ENCODE assay signal across 1 cellular context in the genomic region with DNA sequence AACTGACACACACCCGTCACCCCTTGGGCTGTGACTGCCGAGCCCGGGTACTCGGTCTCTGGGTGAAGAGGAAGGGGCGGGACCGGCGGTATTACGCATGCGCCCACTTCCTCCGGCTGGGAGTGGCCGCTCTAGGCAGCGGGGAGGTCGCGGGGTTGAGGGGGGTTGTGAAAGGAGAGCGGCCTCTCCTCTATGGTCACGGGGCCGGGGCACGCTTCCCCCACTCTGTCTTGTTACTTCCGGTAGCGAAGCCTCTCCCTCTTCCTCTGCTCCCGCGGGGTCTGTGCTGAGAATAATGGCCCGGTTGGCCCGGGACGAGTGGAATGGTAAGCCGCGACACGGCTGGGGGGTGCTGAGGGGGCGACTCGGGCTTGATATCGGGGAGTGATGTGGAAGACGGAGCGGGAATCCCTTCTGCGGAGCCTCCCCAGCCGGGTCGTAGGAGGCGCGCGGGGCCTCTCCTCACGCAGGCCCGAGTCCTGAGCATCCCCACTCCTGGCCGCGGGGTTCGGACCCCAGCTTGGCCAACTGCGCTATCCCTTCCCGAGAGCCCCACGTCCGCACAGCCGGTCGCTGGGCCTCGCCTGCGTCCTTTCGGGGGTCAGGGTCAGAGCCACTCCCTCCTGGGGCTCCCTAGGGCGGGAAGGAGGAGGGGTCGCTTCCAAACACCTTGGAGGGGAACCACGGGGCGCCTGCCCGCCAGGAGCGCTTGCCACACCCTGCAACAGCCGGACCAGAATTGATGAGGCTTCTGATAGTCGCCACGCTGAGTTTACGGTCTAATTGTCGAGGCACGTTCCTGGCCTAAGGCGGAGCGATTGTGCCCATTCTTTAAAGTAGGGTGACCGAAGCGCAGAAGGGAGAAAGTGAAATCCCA.
TF ChIP-seq lines count a peak whose summit lies in the region.

A gene with protein sequence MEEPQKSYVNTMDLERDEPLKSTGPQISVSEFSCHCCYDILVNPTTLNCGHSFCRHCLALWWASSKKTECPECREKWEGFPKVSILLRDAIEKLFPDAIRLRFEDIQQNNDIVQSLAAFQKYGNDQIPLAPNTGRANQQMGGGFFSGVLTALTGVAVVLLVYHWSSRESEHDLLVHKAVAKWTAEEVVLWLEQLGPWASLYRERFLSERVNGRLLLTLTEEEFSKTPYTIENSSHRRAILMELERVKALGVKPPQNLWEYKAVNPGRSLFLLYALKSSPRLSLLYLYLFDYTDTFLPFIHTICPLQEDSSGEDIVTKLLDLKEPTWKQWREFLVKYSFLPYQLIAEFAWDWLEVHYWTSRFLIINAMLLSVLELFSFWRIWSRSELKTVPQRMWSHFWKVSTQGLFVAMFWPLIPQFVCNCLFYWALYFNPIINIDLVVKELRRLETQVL (plus strand): TSS at position 259 of the 877 bp plus-strand sequence. CDS start 11,396 bp downstream, outside the sequence.

TF ChIP-seq in K562, 482 proteins besides CTCF, POLR2A, EP300 and RAD21 (continued from another document):
- TF ChIP-seq, protein P1, sequence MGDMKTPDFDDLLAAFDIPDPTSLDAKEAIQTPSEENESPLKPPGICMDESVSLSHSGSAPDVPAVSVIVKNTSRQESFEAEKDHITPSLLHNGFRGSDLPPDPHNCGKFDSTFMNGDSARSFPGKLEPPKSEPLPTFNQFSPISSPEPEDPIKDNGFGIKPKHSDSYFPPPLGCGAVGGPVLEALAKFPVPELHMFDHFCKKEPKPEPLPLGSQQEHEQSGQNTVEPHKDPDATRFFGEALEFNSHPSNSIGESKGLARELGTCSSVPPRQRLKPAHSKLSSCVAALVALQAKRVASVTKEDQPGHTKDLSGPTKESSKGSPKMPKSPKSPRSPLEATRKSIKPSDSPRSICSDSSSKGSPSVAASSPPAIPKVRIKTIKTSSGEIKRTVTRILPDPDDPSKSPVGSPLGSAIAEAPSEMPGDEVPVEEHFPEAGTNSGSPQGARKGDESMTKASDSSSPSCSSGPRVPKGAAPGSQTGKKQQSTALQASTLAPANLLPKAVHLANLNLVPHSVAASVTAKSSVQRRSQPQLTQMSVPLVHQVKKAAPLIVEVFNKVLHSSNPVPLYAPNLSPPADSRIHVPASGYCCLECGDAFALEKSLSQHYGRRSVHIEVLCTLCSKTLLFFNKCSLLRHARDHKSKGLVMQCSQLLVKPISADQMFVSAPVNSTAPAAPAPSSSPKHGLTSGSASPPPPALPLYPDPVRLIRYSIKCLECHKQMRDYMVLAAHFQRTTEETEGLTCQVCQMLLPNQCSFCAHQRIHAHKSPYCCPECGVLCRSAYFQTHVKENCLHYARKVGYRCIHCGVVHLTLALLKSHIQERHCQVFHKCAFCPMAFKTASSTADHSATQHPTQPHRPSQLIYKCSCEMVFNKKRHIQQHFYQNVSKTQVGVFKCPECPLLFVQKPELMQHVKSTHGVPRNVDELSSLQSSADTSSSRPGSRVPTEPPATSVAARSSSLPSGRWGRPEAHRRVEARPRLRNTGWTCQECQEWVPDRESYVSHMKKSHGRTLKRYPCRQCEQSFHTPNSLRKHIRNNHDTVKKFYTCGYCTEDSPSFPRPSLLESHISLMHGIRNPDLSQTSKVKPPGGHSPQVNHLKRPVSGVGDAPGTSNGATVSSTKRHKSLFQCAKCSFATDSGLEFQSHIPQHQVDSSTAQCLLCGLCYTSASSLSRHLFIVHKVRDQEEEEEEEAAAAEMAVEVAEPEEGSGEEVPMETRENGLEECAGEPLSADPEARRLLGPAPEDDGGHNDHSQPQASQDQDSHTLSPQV (IDR thresholded peaks at IDR 0.05) = no peak
- 0 out of 4 replicates have a peak, but pooled peaks of 1 of the 2 experiments have one; percentile 24 for TF ChIP-seq ARNT (IDR thresholded peaks at IDR 0.05)
- peak; percentile 71; the same call in 1 of the 2 replicates for TF ChIP-seq E2F3 (CRISPR knock-in tag; IDR thresholded peaks at IDR 0.05)
- TF ChIP-seq, protein P2, sequence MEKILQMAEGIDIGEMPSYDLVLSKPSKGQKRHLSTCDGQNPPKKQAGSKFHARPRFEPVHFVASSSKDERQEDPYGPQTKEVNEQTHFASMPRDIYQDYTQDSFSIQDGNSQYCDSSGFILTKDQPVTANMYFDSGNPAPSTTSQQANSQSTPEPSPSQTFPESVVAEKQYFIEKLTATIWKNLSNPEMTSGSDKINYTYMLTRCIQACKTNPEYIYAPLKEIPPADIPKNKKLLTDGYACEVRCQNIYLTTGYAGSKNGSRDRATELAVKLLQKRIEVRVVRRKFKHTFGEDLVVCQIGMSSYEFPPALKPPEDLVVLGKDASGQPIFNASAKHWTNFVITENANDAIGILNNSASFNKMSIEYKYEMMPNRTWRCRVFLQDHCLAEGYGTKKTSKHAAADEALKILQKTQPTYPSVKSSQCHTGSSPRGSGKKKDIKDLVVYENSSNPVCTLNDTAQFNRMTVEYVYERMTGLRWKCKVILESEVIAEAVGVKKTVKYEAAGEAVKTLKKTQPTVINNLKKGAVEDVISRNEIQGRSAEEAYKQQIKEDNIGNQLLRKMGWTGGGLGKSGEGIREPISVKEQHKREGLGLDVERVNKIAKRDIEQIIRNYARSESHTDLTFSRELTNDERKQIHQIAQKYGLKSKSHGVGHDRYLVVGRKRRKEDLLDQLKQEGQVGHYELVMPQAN (IDR thresholded peaks at IDR 0.05; ENCODE audit: borderline replicate concordance) = peak; percentile 79
- peak; percentile 71 for TF ChIP-seq SP1 (CRISPR knock-in tag; IDR thresholded peaks at IDR 0.05)
- peak; percentile 87 for TF ChIP-seq SNIP1 (IDR thresholded peaks at IDR 0.05; ENCODE audit: low read depth)
- peak; percentile 59; the same call in 1 of the 2 replicates for TF ChIP-seq RAD51 (IDR thresholded peaks at IDR 0.05; ENCODE audit: borderline replicate concordance, low read depth)
